Comparison of ENCODE assay signal across 19 cellular contexts in genomic region chr20:58094698-58095097, GRCh38.
DNase-seq lines count a peak whose midpoint lies in the region; ATAC-seq and TF ChIP-seq lines count a peak whose summit lies in the region.
"Had no signal": no experiment of that assay in that cellular context is flagged by ENCODE, and none has a peak within 500 bp of the region (broad histone marks: within the 10 kb centered on the region; RNA-seq: fewer than 3 reads in every experiment).

No MANE protein-coding gene starts in this region.

- TF ChIP-seq CTCF in colonic mucosa (IDR thresholded peaks at IDR 0.05) (no peak), osteocyte (IDR thresholded peaks at IDR 0.05) (no peak), breast epithelium (IDR thresholded peaks at IDR 0.05) (no peak)

- H3K36me3 ChIP-seq in colonic mucosa (no peaks in the 10 kb centered on the region), breast epithelium (no peaks in the 10 kb centered on the region)
- H3K36me3 ChIP-seq: BLaER1 had no signal

- no peaks in the 10 kb centered on the region for H3K27me3 ChIP-seq in colonic mucosa
- H3K27me3 ChIP-seq in breast epithelium, result no peaks in the 10 kb centered on the region
- H3K27me3 ChIP-seq: BLaER1 had no signal

- H3K4me3 Mint-ChIP-seq in activated CD8-positive, alpha-beta memory T cell treated with anti-CD3 and anti-CD28 coated beads, Interleukin-2, amount 10 ng/mL, durations not matched to agents 7 days and 5 days, result no peak overlapping the region
- no peak overlapping the region for H3K4me3 Mint-ChIP-seq in osteocyte (ENCODE audit: unreplicated experiment)
- H3K4me3 Mint-ChIP-seq: B cell; CD4-positive, CD25-positive, alpha-beta regulatory T cell; CD8-positive, alpha-beta T cell had no signal

- no peak for TF ChIP-seq POLR2A in breast epithelium (IDR thresholded peaks at IDR 0.05)

- intact Hi-C loops in colonic mucosa (cut with DNase I), result no loop called here
- intact Hi-C loops in breast epithelium (cut with DNase I; ENCODE audit: low total_unique reads), result no loop called here

- H3K36me3 Mint-ChIP-seq in activated CD8-positive, alpha-beta memory T cell treated with anti-CD3 and anti-CD28 coated beads, Interleukin-2, amount 10 ng/mL, durations not matched to agents 7 days and 5 days, result no peaks in the 10 kb centered on the region
- H3K36me3 Mint-ChIP-seq in osteocyte (ENCODE audit: unreplicated experiment), result no peaks in the 10 kb centered on the region
- H3K36me3 Mint-ChIP-seq: CD4-positive, CD25-positive, alpha-beta regulatory T cell; CD8-positive, alpha-beta T cell had no signal

- no peak for ATAC-seq in activated CD8-positive, alpha-beta memory T cell treated with anti-CD3 and anti-CD28 coated beads, Interleukin-2, amount 10 ng/mL, durations not matched to agents 7 days and 5 days
- no peak for ATAC-seq in GM18867 (IDR thresholded peaks at IDR 0.05; ENCODE audit: unreplicated experiment)
- ATAC-seq: CD8-positive, alpha-beta T cell had no signal

- H3K4me1 Mint-ChIP-seq in activated CD8-positive, alpha-beta memory T cell treated with anti-CD3 and anti-CD28 coated beads, Interleukin-2, amount 10 ng/mL, durations not matched to agents 7 days and 5 days, result no peaks in the 10 kb centered on the region
- no peaks in the 10 kb centered on the region for H3K4me1 Mint-ChIP-seq in osteocyte (ENCODE audit: unreplicated experiment)
- H3K4me1 Mint-ChIP-seq: B cell; CD4-positive, CD25-positive, alpha-beta regulatory T cell had no signal

- H3K4me1 ChIP-seq in colonic mucosa, result no peaks in the 10 kb centered on the region
- H3K4me1 ChIP-seq in breast epithelium, result no peaks in the 10 kb centered on the region
- H3K4me1 ChIP-seq: BLaER1, Caco-2 had no signal

- CTCF ChIA-PET in activated CD8-positive, alpha-beta memory T cell treated with anti-CD3 and anti-CD28 coated beads, Interleukin-2, amount 10 ng/mL, durations not matched to agents 7 days and 5 days (lab: Charles Lee), result no interaction called here

- no peaks in the 10 kb centered on the region for H3K9me3 ChIP-seq in colonic mucosa
- no peaks in the 10 kb centered on the region for H3K9me3 ChIP-seq in breast epithelium
- H3K9me3 ChIP-seq: BLaER1, Caco-2 had no signal

- H3K27me3 Mint-ChIP-seq in activated CD8-positive, alpha-beta memory T cell treated with anti-CD3 and anti-CD28 coated beads, Interleukin-2, amount 10 ng/mL, durations not matched to agents 7 days and 5 days, result peaks cover 11% of the 10 kb centered on the region
- H3K27me3 Mint-ChIP-seq in osteocyte (ENCODE audit: unreplicated experiment), result peaks cover 47% of the 10 kb centered on the region

- H3K9ac ChIP-seq in colonic mucosa (ENCODE audit: low read depth in 2 of 2, low read length in 2 of 2), result no peak overlapping the region
- H3K9ac ChIP-seq: BLaER1 had no signal

- H3K27ac ChIP-seq in colonic mucosa (no peak overlapping the region), breast epithelium (no peak overlapping the region)
- H3K27ac ChIP-seq: 22Rv1, BLaER1, C4-2B had no signal

- H3K27ac Mint-ChIP-seq in activated CD8-positive, alpha-beta memory T cell treated with anti-CD3 and anti-CD28 coated beads, Interleukin-2, amount 10 ng/mL, durations not matched to agents 7 days and 5 days, result no peak overlapping the region
- no peak overlapping the region for H3K27ac Mint-ChIP-seq in osteocyte (ENCODE audit: unreplicated experiment)
- H3K27ac Mint-ChIP-seq: B cell; CD4-positive, CD25-positive, alpha-beta regulatory T cell; CD8-positive, alpha-beta T cell had no signal

- H3K4me3 ChIP-seq in colonic mucosa (no peak overlapping the region), breast epithelium (no peak overlapping the region)
- H3K4me3 ChIP-seq: BLaER1 had no signal

- H3K9me3 Mint-ChIP-seq in activated CD8-positive, alpha-beta memory T cell treated with anti-CD3 and anti-CD28 coated beads, Interleukin-2, amount 10 ng/mL, durations not matched to agents 7 days and 5 days (ENCODE audit: low read depth), result no peaks in the 10 kb centered on the region
- no peaks in the 10 kb centered on the region for H3K9me3 Mint-ChIP-seq in osteocyte (ENCODE audit: unreplicated experiment)
- H3K9me3 Mint-ChIP-seq: CD4-positive, CD25-positive, alpha-beta regulatory T cell; CD8-positive, alpha-beta T cell had no signal

- DNase-seq in activated CD8-positive, alpha-beta memory T cell treated with anti-CD3 and anti-CD28 coated beads for 24 hours, result peak; percentile 17
- no peak for DNase-seq in activated CD8-positive, alpha-beta memory T cell treated with anti-CD3 and anti-CD28 coated beads, Interleukin-2, amount 10 ng/mL, durations not matched to agents 7 days and 5 days
- DNase-seq in colonic mucosa (peak; percentile 7), osteocyte (ENCODE audit: extremely low spot score, unreplicated experiment) (peak; percentile 68), ureter (ENCODE audit: low spot score) (peak; percentile 29), NCI-H2107 (lab: John Stamatoyannopoulos, UW) (no peak), breast epithelium (ENCODE audit: low spot score in 2 of 2) (no peak)
- DNase-seq: CD4-positive, CD25-positive, alpha-beta regulatory T cell; CD8-positive, alpha-beta T cell; DMS153; DND-41; GOT3; HCEC 1CT had no signal

Comparison
In these comparisons a context has a peak if more than half of its experiments do, and no peak if none do; other contexts are left out.
1. DNase-seq: peak in activated CD8-positive, alpha-beta memory T cell treated with anti-CD3 and anti-CD28 coated beads for 24 hours (single experiment), colonic mucosa (single experiment), osteocyte (single experiment) and ureter (single experiment); none in activated CD8-positive, alpha-beta memory T cell treated with anti-CD3 and anti-CD28 coated beads, Interleukin-2, amount 10 ng/mL, durations not matched to agents 7 days and 5 days (single experiment), NCI-H2107 (single experiment) and breast epithelium (0 of 2).